23 cellular contexts compared by ENCODE assay signal in the genomic region with DNA sequence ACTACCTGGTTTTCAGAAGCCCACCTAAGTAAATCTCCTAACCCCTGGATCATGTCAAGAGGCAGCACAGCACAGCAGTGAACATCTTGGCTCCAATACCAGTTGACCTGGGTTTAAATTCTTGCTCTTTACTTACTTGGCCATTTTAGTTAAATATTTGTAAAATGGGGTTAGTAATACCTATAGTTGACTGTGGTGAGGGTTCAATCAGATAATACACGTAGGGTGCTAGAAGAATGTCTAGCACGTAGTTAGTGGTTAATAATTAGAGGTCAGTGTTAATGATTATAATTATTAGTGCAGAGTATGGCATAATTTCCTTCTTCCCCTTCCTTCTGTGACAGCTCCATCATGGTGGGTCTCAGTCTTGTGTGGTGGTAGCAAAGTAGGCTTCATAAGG.
"Had no signal": no experiment of that assay in that cellular context is flagged by ENCODE, and none has a peak within 500 bp of the region (broad histone marks: within the 10 kb centered on the region; RNA-seq: fewer than 3 reads in every experiment).

No MANE protein-coding gene starts in this region.

- H3K4me3 ChIP-seq: left ventricle myocardium inferior, testis, uterus had no signal

- ATAC-seq: activated naive CD4-positive, alpha-beta T cell treated with anti-CD3 and anti-CD28 coated beads, Interleukin-2, amount 50 U/mL, for 72 hours; activated T-helper 17 cell treated with anti-CD3 and anti-CD28 coated beads, Interleukin-2, amount 50 U/mL, for 72 hours; naive thymus-derived CD8-positive, alpha-beta T cell had no signal

- H3K27me3 ChIP-seq: brain microvascular endothelial cell, spleen, testis, uterus had no signal

- H3K27ac ChIP-seq: brain microvascular endothelial cell, left ventricle myocardium inferior, testis, uterus, WERI-Rb-1 had no signal

- DNase-seq: activated CD4-positive, alpha-beta T cell treated with anti-CD3 and anti-CD28 coated beads, Interleukin-2, amount 10 ng/mL, durations not matched to agents 7 days and 5 days; activated CD4-positive, CD25-positive, alpha-beta regulatory T cell treated with anti-CD3 and anti-CD28 coated beads, Interleukin-2, amount 50 U/mL, for 72 hours; activated CD8-positive, alpha-beta memory T cell treated with anti-CD3 and anti-CD28 coated beads, Interleukin-2, amount 50 U/mL, for 4 hours; activated T-cell treated with anti-CD3 and anti-CD28 coated beads, Interleukin-2, amount 50 U/mL, for 24 hours; aorta; brain microvascular endothelial cell; caudate nucleus; dermis blood vessel endothelial cell; effector CD8-positive, alpha-beta T cell; erythroblast; foreskin fibroblast; kidney glomerular epithelial cell; left ventricle myocardium inferior; naive thymus-derived CD8-positive, alpha-beta T cell; spleen; stimulated activated CD4-positive, alpha-beta T cell treated with anti-CD3 and anti-CD28 coated beads, Interleukin-4, amount 100 ng/mL, for 1 hour; stimulated activated naive CD4-positive, alpha-beta T cell; testis; trophoblast cell; uterus; WERI-Rb-1 had no signal
